ENCODE assay signal across 8 cellular contexts in the genomic region with DNA sequence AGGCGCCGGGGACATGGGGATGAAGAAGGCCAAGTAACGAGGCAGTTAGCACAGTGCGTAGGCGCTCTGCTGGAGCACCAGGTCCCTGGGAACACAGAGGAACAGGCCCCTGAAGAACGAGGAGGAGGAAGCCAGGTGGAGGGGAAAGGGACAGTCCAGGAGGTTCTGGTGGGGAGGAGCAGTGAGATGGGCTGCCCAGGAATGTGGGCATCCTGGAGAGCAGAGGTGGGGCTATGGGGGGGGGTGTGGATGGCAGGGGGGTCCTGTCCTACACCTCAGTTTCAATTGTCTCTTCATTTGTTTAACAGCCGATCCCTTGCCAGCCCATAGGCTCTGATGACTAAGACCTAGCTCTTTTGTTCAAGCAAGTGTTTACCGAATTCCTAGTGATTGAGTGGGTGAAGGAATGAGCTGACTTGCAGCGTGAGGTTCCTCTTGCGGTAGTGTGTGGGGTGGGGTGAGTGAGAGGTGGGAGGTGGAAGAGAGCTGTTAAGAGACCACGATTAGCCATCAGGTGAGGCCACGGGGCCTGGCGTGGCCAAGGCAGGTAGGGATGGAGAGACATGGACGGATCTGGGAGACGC. TPM values are rescaled to one million over a fixed set of nuclear protein-coding genes. Genes with fewer than 3 reads are reported as not detected.
A peak's percentile ranks its signal among the peaks of the same experiment; 100 is the strongest.
DNase-seq lines count a peak whose midpoint lies in the region; ATAC-seq lines count a peak whose summit lies in the region.

No MANE protein-coding gene starts in this region.

- no peaks in the 10 kb centered on the region for H3K9me3 Mint-ChIP-seq in T-helper 1 cell treated with Interleukin-12 subunit alpha and Interleukin-12 subunit beta and Interleukin-4 antibody, amounts not matched to agents 30 μg/mL and 1 μg/mL, for 36 hours
- H3K9me3 Mint-ChIP-seq in immature natural killer cell: no peaks in the 10 kb centered on the region

- peaks cover 28% of the 10 kb centered on the region for H3K4me1 Mint-ChIP-seq in T-helper 1 cell treated with Interleukin-12 subunit alpha and Interleukin-12 subunit beta and Interleukin-4 antibody, amounts not matched to agents 30 μg/mL and 1 μg/mL, for 36 hours (ENCODE audit: low read depth)
- H3K4me1 Mint-ChIP-seq in immature natural killer cell: peaks cover 43 to 59% of the 10 kb centered on the region in 2 donors

- ATAC-seq in HG03378 (IDR thresholded peaks at IDR 0.05; ENCODE audit: unreplicated experiment): no peak

- H3K27me3 Mint-ChIP-seq in T-helper 1 cell treated with Interleukin-12 subunit alpha and Interleukin-12 subunit beta and Interleukin-4 antibody, amounts not matched to agents 30 μg/mL and 1 μg/mL, for 36 hours (ENCODE audit: low read depth): no peaks in the 10 kb centered on the region
- peaks cover 2 to 6% (median 3%) of the 10 kb centered on the region in 3 donors for H3K27me3 Mint-ChIP-seq in immature natural killer cell (ENCODE audit: low read depth in 3 of 3)

- H3K4me3 Mint-ChIP-seq in T-helper 1 cell treated with Interleukin-12 subunit alpha and Interleukin-12 subunit beta and Interleukin-4 antibody, amounts not matched to agents 30 μg/mL and 1 μg/mL, for 36 hours: no peak overlapping the region
- peak overlapping the region in 4 of 5 donors; percentile 26 to 54 (median 36) for H3K4me3 Mint-ChIP-seq in immature natural killer cell

- peaks cover 47% of the 10 kb centered on the region for H3K36me3 Mint-ChIP-seq in T-helper 1 cell treated with Interleukin-12 subunit alpha and Interleukin-12 subunit beta and Interleukin-4 antibody, amounts not matched to agents 30 μg/mL and 1 μg/mL, for 36 hours (ENCODE audit: low read depth)
- peaks cover 13 to 38% (median 14%) of the 10 kb centered on the region in 3 donors for H3K36me3 Mint-ChIP-seq in immature natural killer cell

- peak overlapping the region; percentile 88 for H3K27ac Mint-ChIP-seq in T-helper 1 cell treated with Interleukin-12 subunit alpha and Interleukin-12 subunit beta and Interleukin-4 antibody, amounts not matched to agents 30 μg/mL and 1 μg/mL, for 36 hours
- peak overlapping the region; percentile 80 to 87 (median 82) for H3K27ac Mint-ChIP-seq in immature natural killer cell

- DNase-seq in T-helper 1 cell (no peak), amniotic epithelial cell (ENCODE audit: low read depth) (peak; percentile 94), immature natural killer cell (no peak), substantia nigra (lab: John Stamatoyannopoulos, UW) (no peak), NCI-H526 treated with DMSO at 0.1 percent for 48 hours (lab: John Stamatoyannopoulos, UW) (no peak), NCI-H146 treated with DMSO at 0.1 percent for 48 hours (lab: John Stamatoyannopoulos, UW; ENCODE audit: unreplicated experiment) (no peak)

- peak overlapping the region; percentile 58 for H3K27ac ChIP-seq in substantia nigra (ENCODE audit: low read depth, low read length, poor library complexity, severe bottlenecking)

RNA-seq across cellular contexts. Expression of a gene that starts 8.4 kb away (rescaled TPM):
- polyA plus RNA-seq in immature natural killer cell: 1 to 10 TPM; 2.7 to 7.1 (median 4.1) TPM

RNA-seq across cellular contexts. Expression of a gene that starts 30.4 kb away (rescaled TPM):
- 10 to 100 TPM; 29.3 to 98.2 (median 34.6) TPM for polyA plus RNA-seq in immature natural killer cell

RNA-seq across cellular contexts. Expression of a gene that starts 30.6 kb away (rescaled TPM):
- 10 to 100 TPM in 1 of 3 donors, 1 to 10 TPM in 2; 9.6 to 10.1 (median 10.0) TPM for polyA plus RNA-seq in immature natural killer cell

RNA-seq across cellular contexts. Expression of a gene that starts 35.0 kb away (rescaled TPM):
- polyA plus RNA-seq in immature natural killer cell: 10 to 100 TPM in 1 of 3 donors, 1 to 10 TPM in 2; 9.5 to 18.0 (median 10.0) TPM

RNA-seq across cellular contexts. Expression of a gene that starts 35.1 kb away (rescaled TPM):
- polyA plus RNA-seq in immature natural killer cell: 10 to 100 TPM; 12.2 to 31.8 (median 18.6) TPM
